ENCODE assay signal across 8 cellular contexts in genomic region chr2:215435809-215436704, GRCh38. TPM values are rescaled to one million over a fixed set of nuclear protein-coding genes. Genes with fewer than 3 reads are reported as not detected.
DNase-seq lines count a peak whose midpoint lies in the region; ATAC-seq and TF ChIP-seq lines count a peak whose summit lies in the region.

FN1 (minus strand) TSS chr2:215436068; CDS start chr2:215435802, 266 bp downstream.

- intact Hi-C loops in left colon (cut with DNase I, micrococcal nuclease): no loop called here

- CTCF ChIA-PET in HEK293T (lab: Yijun Ruan, JAX): no interaction called here

- POLR2A ChIA-PET in HEK293T (lab: Yijun Ruan, JAX): no interaction called here

- peak within 1 kb of the TSS; percentile 58 for H3K4me3 ChIP-seq in GM12864 (ENCODE audit: low read depth, low read length)

- no peak for TF ChIP-seq CTCF in GM12864 (IDR thresholded peaks at IDR 0.05; ENCODE audit: low read depth, low read length, missing control alignments)

- ATAC-seq in left colon: peak; percentile 84

- DNase-seq in GM12864 (ENCODE audit: low read depth) (no peak), HEK293T (ENCODE audit: extremely low spot score) (peak; percentile 80), NCI-H1694 (lab: John Stamatoyannopoulos, UW) (peak; percentile 18), dermis blood vessel endothelial cell (peak; percentile 98), left colon (peak; percentile 84 to 88), KG1 (lab: John Stamatoyannopoulos, UW) (no peak)
- DNase-seq in activated CD4-positive, alpha-beta T cell treated with anti-CD3 and anti-CD28 coated beads, Interleukin-2, amount 50 U/mL, for 1 hour: peak; percentile 51
- DNase-seq in stimulated activated CD4-positive, alpha-beta T cell treated with anti-CD3 and anti-CD28 coated beads, Interleukin-1b, Interleukin-23, amount 100 ng/mL, for 48 hours: peak; percentile 51

TF ChIP-seq in HEK293T, 16 proteins besides CTCF, POLR2A, EP300 and RAD21:
- TF ChIP-seq FOXA1 (IDR thresholded peaks at IDR 0.05) (no peak), CTBP1 (IDR thresholded peaks at IDR 0.05; ENCODE audit: borderline replicate concordance) (0 out of 2 replicates have a peak, but pooled peaks have one; percentile 40)

RNA-seq across cellular contexts. Expression of gene FN1, which starts in this region (rescaled TPM):
- 353 and 387 TPM in 2 replicates for total RNA-seq in dermis blood vessel endothelial cell
- total RNA-seq in left colon: 100 to 1,000 TPM in 1 of 2 donors, 10 to 100 TPM in 1; 43.4 to 216 TPM

Comparison
In these comparisons a context has a peak if more than half of its experiments do, and no peak if none do; other contexts are left out.
1. DNase-seq: peak in HEK293T (single experiment), NCI-H1694 (single experiment), activated CD4-positive, alpha-beta T cell treated with anti-CD3 and anti-CD28 coated beads, Interleukin-2, amount 50 U/mL, for 1 hour (single experiment), dermis blood vessel endothelial cell (single experiment), left colon (2 of 2) and stimulated activated CD4-positive, alpha-beta T cell treated with anti-CD3 and anti-CD28 coated beads, Interleukin-1b, Interleukin-23, amount 100 ng/mL, for 48 hours (single experiment); none in GM12864 (single experiment) and KG1 (single experiment).